18 cellular contexts compared by ENCODE assay signal in the genomic region with DNA sequence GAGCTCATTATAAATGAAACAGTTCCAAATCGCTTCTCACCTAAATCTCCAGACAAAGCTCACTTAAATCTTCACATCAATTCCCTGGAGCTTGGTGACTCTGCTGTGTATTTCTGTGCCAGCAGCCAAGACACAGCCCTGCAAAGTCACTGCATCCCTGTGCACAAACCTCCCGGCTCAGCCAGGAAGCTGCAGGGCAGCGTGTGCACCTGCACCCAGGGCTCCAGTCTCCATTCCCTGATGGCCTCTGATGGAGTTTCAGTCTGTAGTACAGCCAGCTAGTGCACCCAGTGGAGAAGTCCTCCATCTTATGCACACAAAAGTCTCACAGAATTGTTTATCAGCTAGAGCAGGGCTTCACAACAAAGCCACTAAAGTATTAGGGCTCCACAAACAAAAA. TPM values are rescaled to one million over a fixed set of nuclear protein-coding genes. Genes with fewer than 3 reads are reported as not detected.
DNase-seq lines count a peak whose midpoint lies in the region; ATAC-seq and TF ChIP-seq lines count a peak whose summit lies in the region.
"Had no signal": no experiment of that assay in that cellular context is flagged by ENCODE, and none has a peak within 500 bp of the region (broad histone marks: within the 10 kb centered on the region; RNA-seq: fewer than 3 reads in every experiment).

No MANE protein-coding gene starts in this region.

- H3K79me2 ChIP-seq in DND-41 (ENCODE audit: insufficient read depth, low read length) = no peaks in the 10 kb centered on the region

- TF ChIP-seq CTCF in CD8-positive, alpha-beta T cell (IDR thresholded peaks at IDR 0.05) = no peak
- TF ChIP-seq CTCF in DND-41 (IDR thresholded peaks at IDR 0.05; ENCODE audit: borderline replicate concordance, extremely low read depth, low read length, poor library complexity, severe bottlenecking) = no peak

- peak overlapping the region; percentile 40; the same call in 1 of the 2 replicates for H3K9ac ChIP-seq in DND-41 (ENCODE audit: low read depth, low read length)
- H3K9ac ChIP-seq: KMS-11 had no signal

- no peaks in the 10 kb centered on the region for H3K27me3 Mint-ChIP-seq in CD8-positive, alpha-beta T cell (ENCODE audit: low read depth)
- H3K27me3 Mint-ChIP-seq in activated naive CD8-positive, alpha-beta T cell treated with anti-CD3 and anti-CD28 coated beads, Interleukin-2, amount 10 ng/mL, durations not matched to agents 7 days and 5 days = peaks cover 27% of the 10 kb centered on the region
- H3K27me3 Mint-ChIP-seq in activated CD4-positive, alpha-beta T cell treated with anti-CD3 and anti-CD28 coated beads, Interleukin-2, amount 10 ng/mL, durations not matched to agents 24 days and 14 days = peaks cover 19% of the 10 kb centered on the region

- no peaks in the 10 kb centered on the region for H3K27me3 ChIP-seq in CD8-positive, alpha-beta T cell (ENCODE audit: insufficient read depth, low read length)
- no peaks in the 10 kb centered on the region for H3K27me3 ChIP-seq in DND-41 (ENCODE audit: insufficient read depth, low read length, poor library complexity)
- H3K27me3 ChIP-seq: MG63 had no signal

- no peaks in the 10 kb centered on the region for H3K36me3 ChIP-seq in CD8-positive, alpha-beta T cell (ENCODE audit: insufficient read depth, low read length)
- no peaks in the 10 kb centered on the region for H3K36me3 ChIP-seq in DND-41 (ENCODE audit: insufficient read depth, low read length)
- H3K36me3 ChIP-seq: MG63 had no signal

- no peak for ATAC-seq in CD8-positive, alpha-beta T cell
- ATAC-seq in DND-41 (ENCODE audit: insufficient read depth, low read depth) = peak; percentile 81
- ATAC-seq in activated naive CD8-positive, alpha-beta T cell treated with anti-CD3 and anti-CD28 coated beads, Interleukin-2, amount 10 ng/mL, durations not matched to agents 7 days and 5 days (ENCODE audit: low read depth) = no peak
- ATAC-seq in GM19324 (IDR thresholded peaks at IDR 0.05; ENCODE audit: low FRiP score, unreplicated experiment) = no peak

- no peaks in the 10 kb centered on the region for H3K9me3 ChIP-seq in CD8-positive, alpha-beta T cell (ENCODE audit: low read length)
- no peaks in the 10 kb centered on the region for H3K9me3 ChIP-seq in DND-41 (ENCODE audit: insufficient read depth, low read length, severe bottlenecking)
- H3K9me3 ChIP-seq: MG63 had no signal

- CTCF ChIA-PET in CD8-positive, alpha-beta T cell (lab: Charles Lee) = no interaction called here

- H3K4me3 Mint-ChIP-seq in CD8-positive, alpha-beta T cell = peak overlapping the region; percentile 64
- peak overlapping the region; percentile 41 for H3K4me3 Mint-ChIP-seq in activated naive CD8-positive, alpha-beta T cell treated with anti-CD3 and anti-CD28 coated beads, Interleukin-2, amount 10 ng/mL, durations not matched to agents 7 days and 5 days
- no peak overlapping the region for H3K4me3 Mint-ChIP-seq in activated CD4-positive, alpha-beta T cell treated with anti-CD3 and anti-CD28 coated beads, Interleukin-2, amount 10 ng/mL, durations not matched to agents 24 days and 14 days
- H3K4me3 Mint-ChIP-seq: HFFc6 had no signal

- peak overlapping the region; percentile 13 for H3K4me2 ChIP-seq in DND-41 (ENCODE audit: insufficient read depth, low read length)
- H3K4me2 ChIP-seq: KMS-11 had no signal

- H3K36me3 Mint-ChIP-seq in CD8-positive, alpha-beta T cell = no peaks in the 10 kb centered on the region
- no peaks in the 10 kb centered on the region for H3K36me3 Mint-ChIP-seq in activated naive CD8-positive, alpha-beta T cell treated with anti-CD3 and anti-CD28 coated beads, Interleukin-2, amount 10 ng/mL, durations not matched to agents 7 days and 5 days
- H3K36me3 Mint-ChIP-seq in activated CD4-positive, alpha-beta T cell treated with anti-CD3 and anti-CD28 coated beads, Interleukin-2, amount 10 ng/mL, durations not matched to agents 24 days and 14 days (ENCODE audit: low read depth) = no peaks in the 10 kb centered on the region

- no peaks in the 10 kb centered on the region for H3K9me3 Mint-ChIP-seq in CD8-positive, alpha-beta T cell
- no peaks in the 10 kb centered on the region for H3K9me3 Mint-ChIP-seq in activated naive CD8-positive, alpha-beta T cell treated with anti-CD3 and anti-CD28 coated beads, Interleukin-2, amount 10 ng/mL, durations not matched to agents 7 days and 5 days
- H3K9me3 Mint-ChIP-seq in activated CD4-positive, alpha-beta T cell treated with anti-CD3 and anti-CD28 coated beads, Interleukin-2, amount 10 ng/mL, durations not matched to agents 24 days and 14 days = no peaks in the 10 kb centered on the region
- H3K9me3 Mint-ChIP-seq: HFFc6 had no signal

- no peak for DNase-seq in CD8-positive, alpha-beta T cell
- DNase-seq in DND-41 (peak; percentile 49), pons (ENCODE audit: low spot score) (peak; percentile 45), AG08396 (ENCODE audit: low spot score) (no peak)
- DNase-seq in activated naive CD8-positive, alpha-beta T cell treated with anti-CD3 and anti-CD28 coated beads, Interleukin-2, amount 10 ng/mL, durations not matched to agents 7 days and 5 days = no peak
- DNase-seq in activated CD4-positive, alpha-beta T cell treated with anti-CD3 and anti-CD28 coated beads, Interleukin-2, amount 10 ng/mL, durations not matched to agents 24 days and 14 days = no peak
- DNase-seq: DMS153, HFFc6, MG63, NCI-H1105 treated with DMSO at 0.1 percent for 48 hours, NCI-H2029, NCI-H2171 treated with DMSO at 0.1 percent for 48 hours, NCI-H510A, RPMI8226 had no signal

- intact Hi-C loops in CD8-positive, alpha-beta T cell (cut with DNase I, micrococcal nuclease) = loop anchor here (1.0 kb wide), 1 partner anchor 34 kb away; no protein-coding TSS in a partner anchor
- intact Hi-C loops in activated CD4-positive, alpha-beta T cell treated with anti-CD3 and anti-CD28 coated beads, Interleukin-2, amount 10 ng/mL, durations not matched to agents 24 days and 14 days (cut with micrococcal nuclease) = no loop called here

- H3K4me3 ChIP-seq in CD8-positive, alpha-beta T cell (ENCODE audit: low read depth, low read length) = no peak overlapping the region
- no peak overlapping the region; a peak in 1 of 4 replicates for H3K4me3 ChIP-seq in DND-41 (ENCODE audit: low read depth in 1 of 2, low read length in 2 of 2)
- H3K4me3 ChIP-seq: MG63 had no signal

- no peaks in the 10 kb centered on the region for H4K20me1 ChIP-seq in DND-41 (ENCODE audit: insufficient read depth, low read length)

- H3K27ac ChIP-seq in CD8-positive, alpha-beta T cell (ENCODE audit: low read depth, low read length) = peak overlapping the region; percentile 15
- H3K27ac ChIP-seq in DND-41 (ENCODE audit: low read length) = peak overlapping the region; percentile 77
- H3K27ac ChIP-seq: KMS-11 had no signal

- POLR2A ChIA-PET in CD8-positive, alpha-beta T cell (lab: Charles Lee) = interaction anchor here (1.0 to 2.8 kb wide), 3 partner anchors 11 to 499 kb away, joined by 3 to 17 read pairs (median 3); no protein-coding TSS in a partner anchor
- POLR2A ChIA-PET in activated naive CD8-positive, alpha-beta T cell treated with anti-CD3 and anti-CD28 coated beads, Interleukin-2, amount 10 ng/mL, durations not matched to agents 7 days and 5 days (lab: Charles Lee) = interaction anchor here (0.8 to 1.3 kb wide), 4 partner anchors 37 to 490 kb away, joined by 3 to 7 read pairs (median 4); no protein-coding TSS in a partner anchor

- no peak overlapping the region for H2AFZ ChIP-seq in DND-41 (ENCODE audit: low read depth, low read length)

- peaks cover 22% of the 10 kb centered on the region for H3K4me1 ChIP-seq in CD8-positive, alpha-beta T cell (ENCODE audit: insufficient read depth, low read length)
- peaks cover 40% of the 10 kb centered on the region for H3K4me1 ChIP-seq in DND-41 (ENCODE audit: insufficient read depth, low read length)

- no peak overlapping the region for H3K27ac Mint-ChIP-seq in CD8-positive, alpha-beta T cell
- H3K27ac Mint-ChIP-seq in activated naive CD8-positive, alpha-beta T cell treated with anti-CD3 and anti-CD28 coated beads, Interleukin-2, amount 10 ng/mL, durations not matched to agents 7 days and 5 days = no peak overlapping the region
- H3K27ac Mint-ChIP-seq in activated CD4-positive, alpha-beta T cell treated with anti-CD3 and anti-CD28 coated beads, Interleukin-2, amount 10 ng/mL, durations not matched to agents 24 days and 14 days = no peak overlapping the region
- H3K27ac Mint-ChIP-seq: HFFc6 had no signal

- H3K4me1 Mint-ChIP-seq in CD8-positive, alpha-beta T cell (ENCODE audit: low read depth) = peaks cover 18% of the 10 kb centered on the region
- H3K4me1 Mint-ChIP-seq in activated naive CD8-positive, alpha-beta T cell treated with anti-CD3 and anti-CD28 coated beads, Interleukin-2, amount 10 ng/mL, durations not matched to agents 7 days and 5 days = peaks cover 11% of the 10 kb centered on the region
- peaks cover 6% of the 10 kb centered on the region for H3K4me1 Mint-ChIP-seq in activated CD4-positive, alpha-beta T cell treated with anti-CD3 and anti-CD28 coated beads, Interleukin-2, amount 10 ng/mL, durations not matched to agents 24 days and 14 days

RNA-seq across cellular contexts. Expression of gene PRSS58, which starts 51.1 kb away (rescaled TPM):
- not detected for total RNA-seq in CD8-positive, alpha-beta T cell
- total RNA-seq in activated naive CD8-positive, alpha-beta T cell treated with anti-CD3 and anti-CD28 coated beads, Interleukin-2, amount 10 ng/mL, durations not matched to agents 7 days and 5 days = not detected
- total RNA-seq in activated CD4-positive, alpha-beta T cell treated with anti-CD3 and anti-CD28 coated beads, Interleukin-2, amount 10 ng/mL, durations not matched to agents 24 days and 14 days = not detected in 2 replicates
- total RNA-seq: H4, HFFc6, OCI-LY7 had no signal

Comparison
In these comparisons a context has a peak if more than half of its experiments do, and no peak if none do; other contexts are left out.
1. DNase-seq: peak in DND-41 (single experiment) and pons (single experiment); none in CD8-positive, alpha-beta T cell (0 of 7), activated naive CD8-positive, alpha-beta T cell treated with anti-CD3 and anti-CD28 coated beads, Interleukin-2, amount 10 ng/mL, durations not matched to agents 7 days and 5 days (single experiment), activated CD4-positive, alpha-beta T cell treated with anti-CD3 and anti-CD28 coated beads, Interleukin-2, amount 10 ng/mL, durations not matched to agents 24 days and 14 days (single experiment) and AG08396 (single experiment).